In the genomic region with DNA sequence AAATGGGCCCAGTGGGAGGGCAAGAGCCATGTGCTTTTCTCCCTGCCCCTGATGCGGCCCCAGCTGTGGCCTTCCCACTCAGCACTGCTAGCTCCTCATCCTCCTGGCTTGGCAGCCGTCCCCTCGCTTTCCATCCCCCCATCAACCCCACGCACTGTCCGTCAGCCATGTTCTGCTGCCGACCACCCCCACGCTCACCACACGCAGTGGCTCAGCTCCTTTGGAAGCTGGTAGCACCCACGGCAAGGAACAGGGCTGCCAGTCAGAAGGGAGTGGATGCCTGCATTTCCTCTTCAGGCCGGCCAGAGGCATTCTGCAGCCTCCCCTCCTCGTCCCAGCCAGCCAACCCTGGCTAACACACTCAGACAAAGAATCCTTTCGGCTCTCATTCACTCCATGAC, we compare ENCODE assay signal across 1 cellular context.
TF ChIP-seq lines count a peak whose summit lies in the region.

No MANE protein-coding gene starts in this region.

TF ChIP-seq in K562, 482 proteins besides CTCF, POLR2A, EP300 and RAD21:
- no peak for TF ChIP-seq ZNF507 (tag; conservative IDR thresholded peaks at IDR 0.05)
- TF ChIP-seq ZNF444 (CRISPR knock-in tag; IDR thresholded peaks at IDR 0.05), result no peak
- no peak for TF ChIP-seq ZFX (CRISPR knock-in tag; IDR thresholded peaks at IDR 0.05)
- TF ChIP-seq, protein P1, sequence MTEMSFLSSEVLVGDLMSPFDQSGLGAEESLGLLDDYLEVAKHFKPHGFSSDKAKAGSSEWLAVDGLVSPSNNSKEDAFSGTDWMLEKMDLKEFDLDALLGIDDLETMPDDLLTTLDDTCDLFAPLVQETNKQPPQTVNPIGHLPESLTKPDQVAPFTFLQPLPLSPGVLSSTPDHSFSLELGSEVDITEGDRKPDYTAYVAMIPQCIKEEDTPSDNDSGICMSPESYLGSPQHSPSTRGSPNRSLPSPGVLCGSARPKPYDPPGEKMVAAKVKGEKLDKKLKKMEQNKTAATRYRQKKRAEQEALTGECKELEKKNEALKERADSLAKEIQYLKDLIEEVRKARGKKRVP (CRISPR knock-in tag; IDR thresholded peaks at IDR 0.05), result no peak
- TF ChIP-seq CAMTA2 (CRISPR knock-in tag; conservative IDR thresholded peaks at IDR 0.05), result no peak
- no peak for TF ChIP-seq GABPB1 (CRISPR knock-in tag; IDR thresholded peaks at IDR 0.05)
- TF ChIP-seq SMARCA5 (IDR thresholded peaks at IDR 0.05), result no peak
- TF ChIP-seq, protein P2, sequence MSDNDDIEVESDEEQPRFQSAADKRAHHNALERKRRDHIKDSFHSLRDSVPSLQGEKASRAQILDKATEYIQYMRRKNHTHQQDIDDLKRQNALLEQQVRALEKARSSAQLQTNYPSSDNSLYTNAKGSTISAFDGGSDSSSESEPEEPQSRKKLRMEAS (CRISPR knock-in tag; IDR thresholded peaks at IDR 0.05), result 0 out of 2 replicates have a peak, but pooled peaks have one; percentile 28
- TF ChIP-seq CBX5 (IDR thresholded peaks at IDR 0.05; ENCODE audit: borderline replicate concordance, low read depth), result no peak
- no peak for TF ChIP-seq PTRF (tag; IDR thresholded peaks at IDR 0.05)
- no peak for TF ChIP-seq MEIS2 (IDR thresholded peaks at IDR 0.05; ENCODE audit: partially characterized antibody)
- TF ChIP-seq KAT2B (IDR thresholded peaks at IDR 0.05; ENCODE audit: low read depth, low read length), result no peak
- TF ChIP-seq SAFB2 (IDR thresholded peaks at IDR 0.05; ENCODE audit: borderline replicate concordance, low read depth, low read length, severe bottlenecking), result no peak
- TF ChIP-seq GATAD2B (IDR thresholded peaks at IDR 0.05; ENCODE audit: borderline replicate concordance), result no peak
- TF ChIP-seq POLR2AphosphoS5 (IDR thresholded peaks at IDR 0.05; ENCODE audit: control insufficient read depth, insufficient read depth, low read depth, low read length), result no peak
- no peak for TF ChIP-seq RUNX1 (IDR thresholded peaks at IDR 0.05; ENCODE audit: low read depth)
- peak; percentile 50 for TF ChIP-seq RBFOX2 (IDR thresholded peaks at IDR 0.05; ENCODE audit: low read depth, low read length)
- TF ChIP-seq, protein P3, sequence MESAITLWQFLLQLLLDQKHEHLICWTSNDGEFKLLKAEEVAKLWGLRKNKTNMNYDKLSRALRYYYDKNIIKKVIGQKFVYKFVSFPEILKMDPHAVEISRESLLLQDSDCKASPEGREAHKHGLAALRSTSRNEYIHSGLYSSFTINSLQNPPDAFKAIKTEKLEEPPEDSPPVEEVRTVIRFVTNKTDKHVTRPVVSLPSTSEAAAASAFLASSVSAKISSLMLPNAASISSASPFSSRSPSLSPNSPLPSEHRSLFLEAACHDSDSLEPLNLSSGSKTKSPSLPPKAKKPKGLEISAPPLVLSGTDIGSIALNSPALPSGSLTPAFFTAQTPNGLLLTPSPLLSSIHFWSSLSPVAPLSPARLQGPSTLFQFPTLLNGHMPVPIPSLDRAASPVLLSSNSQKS (CRISPR knock-in tag; IDR thresholded peaks at IDR 0.05), result no peak
- TF ChIP-seq, protein P4, sequence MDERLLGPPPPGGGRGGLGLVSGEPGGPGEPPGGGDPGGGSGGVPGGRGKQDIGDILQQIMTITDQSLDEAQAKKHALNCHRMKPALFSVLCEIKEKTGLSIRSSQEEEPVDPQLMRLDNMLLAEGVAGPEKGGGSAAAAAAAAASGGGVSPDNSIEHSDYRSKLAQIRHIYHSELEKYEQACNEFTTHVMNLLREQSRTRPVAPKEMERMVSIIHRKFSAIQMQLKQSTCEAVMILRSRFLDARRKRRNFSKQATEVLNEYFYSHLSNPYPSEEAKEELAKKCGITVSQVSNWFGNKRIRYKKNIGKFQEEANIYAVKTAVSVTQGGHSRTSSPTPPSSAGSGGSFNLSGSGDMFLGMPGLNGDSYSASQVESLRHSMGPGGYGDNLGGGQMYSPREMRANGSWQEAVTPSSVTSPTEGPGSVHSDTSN (CRISPR knock-in tag; IDR thresholded peaks at IDR 0.05; ENCODE audit: low read depth), result no peak
- TF ChIP-seq, protein P4 (tag; conservative IDR thresholded peaks at IDR 0.05; ENCODE audit: low read depth), result no peak
- TF ChIP-seq FOSL1 (tag; conservative IDR thresholded peaks at IDR 0.05), result no peak
- TF ChIP-seq ZNF589 (CRISPR knock-in tag; IDR thresholded peaks at IDR 0.05; ENCODE audit: low read depth), result no peak
- no peak for TF ChIP-seq U2AF2 (optimal IDR thresholded peaks at IDR 0.05; ENCODE audit: low read depth, low read length)
- TF ChIP-seq POLR2G (IDR thresholded peaks at IDR 0.05; ENCODE audit: low read depth, low read length), result peak; percentile 49
